ENCODE assay signal across 13 cellular contexts in genomic region chr7:138891446-138891810, GRCh38.
DNase-seq lines count a peak whose midpoint lies in the region; ATAC-seq and TF ChIP-seq lines count a peak whose summit lies in the region.
"Had no signal": no experiment of that assay in that cellular context is flagged by ENCODE, and none has a peak within 500 bp of the region (broad histone marks: within the 10 kb centered on the region; RNA-seq: fewer than 3 reads in every experiment).

No MANE protein-coding gene starts in this region.

- no peaks in the 10 kb centered on the region for H3K36me3 ChIP-seq in body of pancreas (replicated peaks in 1 of 2; ENCODE audit: insufficient read depth in 1 of 2, low read depth in 2 of 2)
- H3K36me3 ChIP-seq: adrenal gland had no signal

- H3K4me3 ChIP-seq in HFF-Myc (replicated peaks; ENCODE audit: low read depth, low read length) (no peak overlapping the region), body of pancreas (no peak overlapping the region)
- H3K4me3 ChIP-seq: adrenal gland, esophagus muscularis mucosa had no signal

- H3K36me3 Mint-ChIP-seq in nephron (ENCODE audit: low read depth) (peaks cover 36% of the 10 kb centered on the region), T-cell (no peaks in the 10 kb centered on the region)
- H3K36me3 Mint-ChIP-seq in stimulated activated memory B cell treated with anti-CD40 and anti-IgM and Interleukin-4, amounts not matched to agents 10 μg/mL and 1 μg/mL and 100 μg/mL, for 72 hours, result no peaks in the 10 kb centered on the region

- intact Hi-C loops in body of pancreas (cut with DNase I), result no loop called here

- DNase-seq in AG20443 (ENCODE audit: low spot score) (peak; percentile 55), HFF-Myc (ENCODE audit: extremely low read depth, low read depth) (peak; percentile 87), amniotic epithelial cell (ENCODE audit: low read depth) (peak; percentile 38), body of pancreas (no peak), T-cell (no peak)
- DNase-seq: activated T-cell treated with anti-CD3 and anti-CD28 coated beads, Interleukin-2, amount 50 U/mL, for 4 hours; stimulated activated CD4-positive, alpha-beta T cell treated with anti-CD3 and anti-CD28 coated beads, Interleukin-2, amount 100 ng/mL, for 24 hours had no signal

- CTCF ChIA-PET in T-cell (lab: Charles Lee), result no interaction called here

- H3K4me3 Mint-ChIP-seq in nephron, result peak overlapping the region; percentile 32 to 60 (median 36)
- H3K4me3 Mint-ChIP-seq in T-cell, result no peak overlapping the region
- H3K4me3 Mint-ChIP-seq in stimulated activated memory B cell treated with anti-CD40 and anti-IgM and Interleukin-4, amounts not matched to agents 10 μg/mL and 1 μg/mL and 100 μg/mL, for 72 hours, result no peak overlapping the region
- H3K4me3 Mint-ChIP-seq: activated T-cell treated with anti-CD3 and anti-CD28 coated beads, Interleukin-2, amount 50 U/mL, for 4 hours; dendritic cell treated with granulocyte-macrophage colony-stimulating factor and Interleukin-4, amounts not matched to agents 40 ng/mL and 50 ng/mL, for 4 days had no signal

- H3K4me1 Mint-ChIP-seq in nephron, result peaks cover 77% of the 10 kb centered on the region
- H3K4me1 Mint-ChIP-seq in T-cell, result peaks cover 2 to 9% (median 8%) of the 10 kb centered on the region in 3 donors
- H3K4me1 Mint-ChIP-seq in stimulated activated memory B cell treated with anti-CD40 and anti-IgM and Interleukin-4, amounts not matched to agents 10 μg/mL and 1 μg/mL and 100 μg/mL, for 72 hours, result no peaks in the 10 kb centered on the region

- no peak for TF ChIP-seq POLR2A in body of pancreas (IDR thresholded peaks at IDR 0.05)

- WGBS in body of pancreas, 2 donors, result 81 to 89% methylated on average over 5 of the region's 5 CpGs

- no peak for TF ChIP-seq CTCF in HFF-Myc (IDR thresholded peaks at IDR 0.05; ENCODE audit: low read depth, low read length, missing control alignments)
- no peak for TF ChIP-seq CTCF in nephron (IDR thresholded peaks at IDR 0.05; ENCODE audit: unreplicated experiment in 3 of 3)
- TF ChIP-seq CTCF in body of pancreas (IDR thresholded peaks at IDR 0.05), result no peak

- H3K27ac Mint-ChIP-seq in nephron, result peak overlapping the region; percentile 84 to 95 (median 94)
- no peak overlapping the region for H3K27ac Mint-ChIP-seq in T-cell
- no peak overlapping the region for H3K27ac Mint-ChIP-seq in stimulated activated memory B cell treated with anti-CD40 and anti-IgM and Interleukin-4, amounts not matched to agents 10 μg/mL and 1 μg/mL and 100 μg/mL, for 72 hours
- H3K27ac Mint-ChIP-seq: dendritic cell treated with granulocyte-macrophage colony-stimulating factor and Interleukin-4, amounts not matched to agents 40 ng/mL and 50 ng/mL, for 4 days had no signal

- H3K27me3 Mint-ChIP-seq in nephron (ENCODE audit: low read depth), result peaks cover 5% of the 10 kb centered on the region
- H3K27me3 Mint-ChIP-seq in T-cell, result peaks cover 4 to 8% of the 10 kb centered on the region in 2 donors
- peaks cover 6% of the 10 kb centered on the region for H3K27me3 Mint-ChIP-seq in stimulated activated memory B cell treated with anti-CD40 and anti-IgM and Interleukin-4, amounts not matched to agents 10 μg/mL and 1 μg/mL and 100 μg/mL, for 72 hours
- H3K27me3 Mint-ChIP-seq: dendritic cell treated with granulocyte-macrophage colony-stimulating factor and Interleukin-4, amounts not matched to agents 40 ng/mL and 50 ng/mL, for 4 days had no signal

- H3K9me3 Mint-ChIP-seq in nephron (no peaks in the 10 kb centered on the region), T-cell (no peaks in the 10 kb centered on the region)
- H3K9me3 Mint-ChIP-seq in stimulated activated memory B cell treated with anti-CD40 and anti-IgM and Interleukin-4, amounts not matched to agents 10 μg/mL and 1 μg/mL and 100 μg/mL, for 72 hours, result no peaks in the 10 kb centered on the region
- H3K9me3 Mint-ChIP-seq: activated T-cell treated with anti-CD3 and anti-CD28 coated beads, Interleukin-2, amount 50 U/mL, for 4 hours; dendritic cell treated with granulocyte-macrophage colony-stimulating factor and Interleukin-4, amounts not matched to agents 40 ng/mL and 50 ng/mL, for 4 days had no signal

- no peaks in the 10 kb centered on the region for H3K9me3 ChIP-seq in body of pancreas
- H3K9me3 ChIP-seq: adrenal gland, esophagus muscularis mucosa had no signal

- no peak for ATAC-seq in body of pancreas
- ATAC-seq in HG03565 (IDR thresholded peaks at IDR 0.05; ENCODE audit: unreplicated experiment), result no peak
- ATAC-seq in T-cell (replicated peaks in 1 of 4), result no peak
- no peak for ATAC-seq in stimulated activated memory B cell treated with anti-CD40 and anti-IgM and Interleukin-4, amounts not matched to agents 10 μg/mL and 1 μg/mL and 100 μg/mL, for 72 hours
- ATAC-seq: activated T-cell treated with anti-CD3 and anti-CD28 coated beads, Interleukin-2, amount 50 U/mL, for 4 hours had no signal

- no peaks in the 10 kb centered on the region for H3K27me3 ChIP-seq in body of pancreas
- H3K27me3 ChIP-seq: adrenal gland, esophagus muscularis mucosa had no signal

- peaks cover 10% of the 10 kb centered on the region for H3K4me1 ChIP-seq in body of pancreas

- peak overlapping the region in 1 of 4 donors; percentile 36 for H3K27ac ChIP-seq in body of pancreas
- H3K27ac ChIP-seq: esophagus muscularis mucosa had no signal

- POLR2A ChIA-PET in T-cell (lab: Charles Lee), result no interaction called here

Comparison
In these comparisons a context has a peak if more than half of its experiments do, and no peak if none do; other contexts are left out.
1. DNase-seq: peak in AG20443 (single experiment), HFF-Myc (single experiment) and amniotic epithelial cell (single experiment); none in body of pancreas (0 of 4) and T-cell (0 of 34).
2. H3K27ac Mint-ChIP-seq: peak in nephron (3 of 3); none in T-cell (0 of 2) and stimulated activated memory B cell treated with anti-CD40 and anti-IgM and Interleukin-4, amounts not matched to agents 10 μg/mL and 1 μg/mL and 100 μg/mL, for 72 hours (single experiment).
3. H3K4me3 Mint-ChIP-seq: peak in nephron (3 of 3); none in T-cell (0 of 3) and stimulated activated memory B cell treated with anti-CD40 and anti-IgM and Interleukin-4, amounts not matched to agents 10 μg/mL and 1 μg/mL and 100 μg/mL, for 72 hours (single experiment).